ENCODE assay signal across 11 cellular contexts in genomic region chr17:21089145-21089544, GRCh38. TPM values are rescaled to one million over a fixed set of nuclear protein-coding genes. Genes with fewer than 3 reads are reported as not detected.
A peak's percentile ranks its signal among the peaks of the same experiment; 100 is the strongest.
DNase-seq lines count a peak whose midpoint lies in the region; FAIRE-seq and TF ChIP-seq lines count a peak whose summit lies in the region.
"Had no signal": no experiment of that assay in that cellular context is flagged by ENCODE, and none has a peak within 500 bp of the region (broad histone marks: within the 10 kb centered on the region; RNA-seq: fewer than 3 reads in every experiment).

No MANE protein-coding gene starts in this region.

- H3K36me3 ChIP-seq in colonic mucosa (no peaks in the 10 kb centered on the region), small intestine (ENCODE audit: control insufficient read depth in 2 of 2, insufficient read depth in 2 of 2, low read length in 2 of 2) (no peaks in the 10 kb centered on the region)

- H3K9me3 ChIP-seq in colonic mucosa (no peaks in the 10 kb centered on the region), small intestine (ENCODE audit: control insufficient read depth, low read depth) (no peaks in the 10 kb centered on the region)

- DNase-seq in EL (peak; percentile 68), HTR-8/SVneo (ENCODE audit: insufficient read length, low spot score) (no peak), colonic mucosa (no peak), small intestine (peak; percentile 36), NCI-H128 (lab: John Stamatoyannopoulos, UW; ENCODE audit: unreplicated experiment) (no peak), CD1c-positive myeloid dendritic cell (ENCODE audit: extremely low spot score) (no peak)
- DNase-seq in stimulated activated CD4-positive, alpha-beta T cell treated with anti-CD3 and anti-CD28 coated beads, Interleukin-15, amount 100 ng/mL, for 24 hours = no peak
- DNase-seq: activated naive CD8-positive, alpha-beta T cell treated with anti-CD3 and anti-CD28 coated beads for 36 hours; naive thymus-derived CD8-positive, alpha-beta T cell; NCI-H1048 had no signal

- peak overlapping the region; percentile 57 for H3K27ac ChIP-seq in colonic mucosa
- no peak overlapping the region for H3K27ac ChIP-seq in small intestine (ENCODE audit: low read depth in 1 of 2, low read length in 1 of 2)
- H3K27ac ChIP-seq: hepatocyte had no signal

- peak; percentile 57 for FAIRE-seq in HTR-8/SVneo (lab: Jason Lieb, UNC)
- no peak for FAIRE-seq in small intestine (lab: Jason Lieb, UNC)

- intact Hi-C loops in colonic mucosa (cut with DNase I) = no loop called here

- no peak overlapping the region for H3K9ac ChIP-seq in colonic mucosa (ENCODE audit: low read depth in 2 of 2, low read length in 2 of 2)

- 32 to 46% (median 39%) methylated on average over 1 of the region's 1 CpG for WGBS in small intestine, 3 donors

- H3K4me3 ChIP-seq in colonic mucosa (no peak overlapping the region), small intestine (ENCODE audit: low read depth in 1 of 2, low read length in 2 of 2) (no peak overlapping the region)
- H3K4me3 ChIP-seq: hepatocyte had no signal

- H3K27me3 ChIP-seq in colonic mucosa (no peaks in the 10 kb centered on the region), small intestine (ENCODE audit: control insufficient read depth in 2 of 2, insufficient read depth in 2 of 2, low read length in 2 of 2) (no peaks in the 10 kb centered on the region)
- H3K27me3 ChIP-seq: hepatocyte had no signal

- no peaks in the 10 kb centered on the region for H3K4me1 ChIP-seq in colonic mucosa
- H3K4me1 ChIP-seq in small intestine (ENCODE audit: control insufficient read depth in 2 of 2, insufficient read depth in 1 of 2, low read depth in 1 of 2, low read length in 1 of 2) = no peaks in the 10 kb centered on the region

- no peak for TF ChIP-seq CTCF in colonic mucosa (IDR thresholded peaks at IDR 0.05)

RNA-seq across cellular contexts. Expression of gene DHRS7B, which starts 37.6 kb away (rescaled TPM):
- 10 to 100 TPM; 29.4 to 44.0 TPM for total RNA-seq in colonic mucosa
- 10 to 100 TPM; 23.5 to 33.7 (median 27.3) TPM for polyA plus RNA-seq in small intestine

RNA-seq across cellular contexts. Expression of gene USP22, which starts 46.3 kb away (rescaled TPM):
- 100 to 1,000 TPM; 174 to 190 TPM for total RNA-seq in colonic mucosa
- polyA plus RNA-seq in small intestine = 10 to 100 TPM; 25.5 to 67.2 (median 29.5) TPM

Comparison
In these comparisons a context has a peak if more than half of its experiments do, and no peak if none do; other contexts are left out.
1. DNase-seq: peak in EL (single experiment) and small intestine (single experiment); none in HTR-8/SVneo (single experiment), colonic mucosa (single experiment), NCI-H128 (single experiment), CD1c-positive myeloid dendritic cell (single experiment) and stimulated activated CD4-positive, alpha-beta T cell treated with anti-CD3 and anti-CD28 coated beads, Interleukin-15, amount 100 ng/mL, for 24 hours (single experiment).